Comparison of ENCODE assay signal across 8 cellular contexts in genomic region chr2:240916571-240917008, GRCh38. TPM values are rescaled to one million over a fixed set of nuclear protein-coding genes. Genes with fewer than 3 reads are reported as not detected.
DNase-seq lines count a peak whose midpoint lies in the region; ATAC-seq and TF ChIP-seq lines count a peak whose summit lies in the region.
"Had no signal": no experiment of that assay in that cellular context is flagged by ENCODE, and none has a peak within 500 bp of the region (broad histone marks: within the 10 kb centered on the region; RNA-seq: fewer than 3 reads in every experiment).

No MANE protein-coding gene starts in this region.

- peaks cover 13% of the 10 kb centered on the region for H3K27me3 ChIP-seq in iPS-18a (ENCODE audit: control insufficient read depth, insufficient read depth, low read length)
- H3K27me3 ChIP-seq in thoracic aorta (replicated peaks; ENCODE audit: insufficient read depth): no peaks in the 10 kb centered on the region

- H3K4me3 ChIP-seq in HFF-Myc (replicated peaks; ENCODE audit: low read depth, low read length) (no peak overlapping the region), iPS-18a (ENCODE audit: low read length) (peak overlapping the region; percentile 39), thoracic aorta (no peak overlapping the region)

- H3K4me1 ChIP-seq in iPS-18a (ENCODE audit: control insufficient read depth, low read depth, low read length) (peaks cover 3% of the 10 kb centered on the region), thoracic aorta (ENCODE audit: control insufficient read depth in 1 of 2, low read depth in 2 of 2) (peaks cover 19 to 31% of the 10 kb centered on the region in 2 donors)

- H3K9me3 Mint-ChIP-seq in activated T-helper 2 cell treated with anti-CD3 and anti-CD28 coated beads, Interferon-gamma antibody, Interleukin-2, Interleukin-4, amounts not matched to agents 10 μg/mL and 5 μg/mL and 100 μg/mL, durations not matched to agents 14 hours and 24 hours and 36 hours: no peaks in the 10 kb centered on the region
- H3K9me3 Mint-ChIP-seq: T-helper 1 cell treated with Interleukin-12 subunit alpha and Interleukin-12 subunit beta and Interleukin-4 antibody, amounts not matched to agents 30 μg/mL and 1 μg/mL, for 36 hours had no signal

- no peak overlapping the region for H3K27ac ChIP-seq in iPS-18a (ENCODE audit: low read length)
- H3K27ac ChIP-seq in thoracic aorta: no peak overlapping the region

- H3K9me3 ChIP-seq in iPS-18a (ENCODE audit: control insufficient read depth, low read depth, low read length) (no peaks in the 10 kb centered on the region), thoracic aorta (no peaks in the 10 kb centered on the region)

- H3K4me3 Mint-ChIP-seq in activated T-helper 2 cell treated with anti-CD3 and anti-CD28 coated beads, Interferon-gamma antibody, Interleukin-2, Interleukin-4, amounts not matched to agents 10 μg/mL and 5 μg/mL and 100 μg/mL, durations not matched to agents 14 hours and 24 hours and 36 hours (ENCODE audit: low read depth): no peak overlapping the region
- H3K4me3 Mint-ChIP-seq: T-helper 1 cell treated with Interleukin-12 subunit alpha and Interleukin-12 subunit beta and Interleukin-4 antibody, amounts not matched to agents 30 μg/mL and 1 μg/mL, for 36 hours had no signal

- no peaks in the 10 kb centered on the region for H3K36me3 Mint-ChIP-seq in activated T-helper 2 cell treated with anti-CD3 and anti-CD28 coated beads, Interferon-gamma antibody, Interleukin-2, Interleukin-4, amounts not matched to agents 10 μg/mL and 5 μg/mL and 100 μg/mL, durations not matched to agents 14 hours and 24 hours and 36 hours (ENCODE audit: low read depth)

- no peaks in the 10 kb centered on the region for H3K4me1 Mint-ChIP-seq in activated T-helper 2 cell treated with anti-CD3 and anti-CD28 coated beads, Interferon-gamma antibody, Interleukin-2, Interleukin-4, amounts not matched to agents 10 μg/mL and 5 μg/mL and 100 μg/mL, durations not matched to agents 14 hours and 24 hours and 36 hours (ENCODE audit: low read depth)

- no peak overlapping the region for H3K27ac Mint-ChIP-seq in activated T-helper 2 cell treated with anti-CD3 and anti-CD28 coated beads, Interferon-gamma antibody, Interleukin-2, Interleukin-4, amounts not matched to agents 10 μg/mL and 5 μg/mL and 100 μg/mL, durations not matched to agents 14 hours and 24 hours and 36 hours
- H3K27ac Mint-ChIP-seq: T-helper 1 cell treated with Interleukin-12 subunit alpha and Interleukin-12 subunit beta and Interleukin-4 antibody, amounts not matched to agents 30 μg/mL and 1 μg/mL, for 36 hours had no signal

- intact Hi-C loops in activated T-helper 2 cell treated with anti-CD3 and anti-CD28 coated beads, Interferon-gamma antibody, Interleukin-2, Interleukin-4, amounts not matched to agents 10 μg/mL and 5 μg/mL and 100 μg/mL, durations not matched to agents 14 hours and 24 hours and 36 hours (cut with micrococcal nuclease): no loop called here

- peak; percentile 78 for DNase-seq in HFF-Myc (ENCODE audit: extremely low read depth, low read depth)
- DNase-seq in amniotic stem cell (lab: John Stamatoyannopoulos, UW): peak; percentile 83
- DNase-seq in thoracic aorta (ENCODE audit: low spot score): peak; percentile 29
- no peak for DNase-seq in activated T-cell treated with anti-CD3 and anti-CD28 coated beads, Interleukin-2, amount 50 U/mL, for 48 hours
- DNase-seq in activated T-helper 2 cell treated with anti-CD3 and anti-CD28 coated beads, Interferon-gamma antibody, Interleukin-2, Interleukin-4, amounts not matched to agents 10 μg/mL and 5 μg/mL and 100 μg/mL, durations not matched to agents 14 hours and 24 hours and 36 hours (ENCODE audit: low spot score): no peak

- H3K9ac ChIP-seq in iPS-18a (ENCODE audit: low read length): no peak overlapping the region

- H3K36me3 ChIP-seq in iPS-18a (ENCODE audit: control insufficient read depth, low read depth, low read length) (no peaks in the 10 kb centered on the region), thoracic aorta (no peaks in the 10 kb centered on the region)

- TF ChIP-seq CTCF in HFF-Myc (IDR thresholded peaks at IDR 0.05; ENCODE audit: low read depth, low read length, missing control alignments) (no peak), thoracic aorta (IDR thresholded peaks at IDR 0.05) (no peak)

- H3K27me3 Mint-ChIP-seq in activated T-helper 2 cell treated with anti-CD3 and anti-CD28 coated beads, Interferon-gamma antibody, Interleukin-2, Interleukin-4, amounts not matched to agents 10 μg/mL and 5 μg/mL and 100 μg/mL, durations not matched to agents 14 hours and 24 hours and 36 hours (ENCODE audit: low read depth): peaks cover 7% of the 10 kb centered on the region

- ATAC-seq in thoracic aorta (ENCODE audit: insufficient number of reproducible peaks, low FRiP score, low read depth) (peak; percentile 70), GM21737 (IDR thresholded peaks at IDR 0.05; ENCODE audit: unreplicated experiment) (no peak)

RNA-seq across cellular contexts. Expression of gene CROCC2, which starts 10.5 kb away (rescaled TPM):
- not detected for total RNA-seq in thoracic aorta
- not detected in 2 replicates for total RNA-seq in activated T-helper 2 cell treated with anti-CD3 and anti-CD28 coated beads, Interferon-gamma antibody, Interleukin-2, Interleukin-4, amounts not matched to agents 10 μg/mL and 5 μg/mL and 100 μg/mL, durations not matched to agents 14 hours and 24 hours and 36 hours

RNA-seq across cellular contexts. Expression of gene MAB21L4, which starts 20.6 kb away (rescaled TPM):
- not detected for total RNA-seq in thoracic aorta
- total RNA-seq in activated T-helper 2 cell treated with anti-CD3 and anti-CD28 coated beads, Interferon-gamma antibody, Interleukin-2, Interleukin-4, amounts not matched to agents 10 μg/mL and 5 μg/mL and 100 μg/mL, durations not matched to agents 14 hours and 24 hours and 36 hours: not detected in 2 replicates

RNA-seq across cellular contexts. Expression of gene AGXT, which starts 48.0 kb away (rescaled TPM):
- not detected for total RNA-seq in thoracic aorta
- not detected in 2 replicates for total RNA-seq in activated T-helper 2 cell treated with anti-CD3 and anti-CD28 coated beads, Interferon-gamma antibody, Interleukin-2, Interleukin-4, amounts not matched to agents 10 μg/mL and 5 μg/mL and 100 μg/mL, durations not matched to agents 14 hours and 24 hours and 36 hours

Comparison
In these comparisons a context has a peak if more than half of its experiments do, and no peak if none do; other contexts are left out.
1. DNase-seq: peak in HFF-Myc (single experiment), amniotic stem cell (single experiment) and thoracic aorta (single experiment); none in activated T-cell treated with anti-CD3 and anti-CD28 coated beads, Interleukin-2, amount 50 U/mL, for 48 hours (0 of 2) and activated T-helper 2 cell treated with anti-CD3 and anti-CD28 coated beads, Interferon-gamma antibody, Interleukin-2, Interleukin-4, amounts not matched to agents 10 μg/mL and 5 μg/mL and 100 μg/mL, durations not matched to agents 14 hours and 24 hours and 36 hours (single experiment).